16 cellular contexts compared by ENCODE assay signal in genomic region chr17:38918129-38918913, GRCh38. TPM values are rescaled to one million over a fixed set of nuclear protein-coding genes. Genes with fewer than 3 reads are reported as not detected.
DNase-seq lines count a peak whose midpoint lies in the region; ATAC-seq, FAIRE-seq and TF ChIP-seq lines count a peak whose summit lies in the region.
"Had no signal": no experiment of that assay in that cellular context is flagged by ENCODE, and none has a peak within 500 bp of the region (broad histone marks: within the 10 kb centered on the region; RNA-seq: fewer than 3 reads in every experiment).

No MANE protein-coding gene starts in this region.

- no peak overlapping the region for H3K27ac ChIP-seq in astrocyte (ENCODE audit: low read depth, low read length)
- no peak overlapping the region for H3K27ac ChIP-seq in mesenchymal stem cell (ENCODE audit: low read length, poor library complexity, severe bottlenecking)
- H3K27ac ChIP-seq: lower lobe of right lung had no signal

- H2BK120ac ChIP-seq in mesenchymal stem cell (ENCODE audit: low read depth, low read length), result no peak overlapping the region

- H3K36me3 ChIP-seq in astrocyte (ENCODE audit: insufficient read depth, low read length), result peaks cover 32% of the 10 kb centered on the region
- peaks cover 81 to 88% of the 10 kb centered on the region in 2 experiments for H3K36me3 ChIP-seq in mesenchymal stem cell (ENCODE audit: control insufficient read depth in 1 of 2, insufficient read depth in 2 of 2, low read depth in 1 of 2, low read length in 2 of 2)

- H3K18ac ChIP-seq in mesenchymal stem cell (ENCODE audit: low read depth in 1 of 2, low read length in 2 of 2), result no peak overlapping the region

- H3K27ac Mint-ChIP-seq in astrocyte (ENCODE audit: unreplicated experiment) (peak overlapping the region; percentile 59), type B pancreatic cell (peak overlapping the region; percentile 53)
- H3K27ac Mint-ChIP-seq: activated B cell treated with CpG ODN at 0.5 μM for 24 hours had no signal

- intact Hi-C loops in Right ventricle myocardium superior (cut with DNase I), result no loop called here
- intact Hi-C loops in cardiac septum (cut with DNase I), result no loop called here

- H4K20me1 ChIP-seq in astrocyte (ENCODE audit: insufficient read depth, low read length), result peaks cover 88% of the 10 kb centered on the region

- no peak for FAIRE-seq in astrocyte (lab: Jason Lieb, UNC)
- no peak for FAIRE-seq in RCC 7860 (lab: Jason Lieb, UNC)
- FAIRE-seq: endothelial cell of umbilical vein had no signal

- peaks cover 48% of the 10 kb centered on the region for H3K79me1 ChIP-seq in mesenchymal stem cell (replicated peaks; ENCODE audit: low read length, poor library complexity, severe bottlenecking)

- H3K9me3 Mint-ChIP-seq in astrocyte (ENCODE audit: unreplicated experiment), result peaks cover 2% of the 10 kb centered on the region
- no peaks in the 10 kb centered on the region for H3K9me3 Mint-ChIP-seq in type B pancreatic cell
- H3K9me3 Mint-ChIP-seq: activated B cell treated with CpG ODN at 0.5 μM for 24 hours had no signal

- 93% methylated on average over 37 of the region's 37 CpGs for WGBS in mesenchymal stem cell

- no peak overlapping the region for H2BK12ac ChIP-seq in mesenchymal stem cell (ENCODE audit: low read length in 2 of 2)

- peaks cover 12% of the 10 kb centered on the region for H3K79me2 ChIP-seq in astrocyte (ENCODE audit: insufficient read depth, low read length)

- H4K8ac ChIP-seq in mesenchymal stem cell (ENCODE audit: low read length), result no peak overlapping the region

- H3K27me3 Mint-ChIP-seq in astrocyte (ENCODE audit: low read depth, unreplicated experiment), result no peaks in the 10 kb centered on the region
- no peaks in the 10 kb centered on the region for H3K27me3 Mint-ChIP-seq in type B pancreatic cell
- H3K27me3 Mint-ChIP-seq: activated B cell treated with CpG ODN at 0.5 μM for 24 hours had no signal

- DNase-seq in Right ventricle myocardium superior, result peak; percentile 46
- no peak for DNase-seq in cardiac septum (ENCODE audit: low spot score)
- DNase-seq in astrocyte (ENCODE audit: low read depth), result no peak
- no peak for DNase-seq in mesenchymal stem cell
- DNase-seq in type B pancreatic cell (ENCODE audit: extremely low spot score, unreplicated experiment), result no peak
- no peak for DNase-seq in NCI-H2227 (lab: John Stamatoyannopoulos, UW; ENCODE audit: unreplicated experiment)
- no peak for DNase-seq in RCC 7860 (ENCODE audit: low spot score)
- no peak for DNase-seq in activated CD4-positive, alpha-beta T cell treated with anti-CD3 and anti-CD28 coated beads, Interleukin-2, amount 50 U/mL, for 1 hour
- DNase-seq: activated B cell treated with CpG ODN at 0.5 μM for 24 hours, lower lobe of right lung, NCI-H2107, SK-N-SH had no signal

- H3K23ac ChIP-seq in mesenchymal stem cell (ENCODE audit: low read length in 2 of 2), result no peak overlapping the region

- no peak overlapping the region for H2BK5ac ChIP-seq in mesenchymal stem cell (ENCODE audit: low read depth, low read length, poor library complexity, severe bottlenecking)

- no peak for ATAC-seq in Right ventricle myocardium superior (ENCODE audit: poor library complexity)
- ATAC-seq: lower lobe of right lung had no signal

- H3K27me3 ChIP-seq in astrocyte (ENCODE audit: insufficient read depth, low read length) (no peaks in the 10 kb centered on the region), mesenchymal stem cell (ENCODE audit: control insufficient read depth in 1 of 2, insufficient read depth in 1 of 2, low read length in 2 of 2) (no peaks in the 10 kb centered on the region)
- H3K27me3 ChIP-seq: cardiac muscle cell had no signal

- H2AFZ ChIP-seq in astrocyte (ENCODE audit: low read depth, low read length), result no peak overlapping the region
- no peak overlapping the region for H2AFZ ChIP-seq in mesenchymal stem cell (ENCODE audit: low read depth, low read length)

- peak overlapping the region; percentile 43 for H4K91ac ChIP-seq in mesenchymal stem cell (ENCODE audit: low read length)

- H3K4me1 ChIP-seq in astrocyte (ENCODE audit: insufficient read depth, low read length) (peaks cover 6% of the 10 kb centered on the region), mesenchymal stem cell (ENCODE audit: control insufficient read depth, insufficient read depth, low read depth, low read length) (peaks cover 18% of the 10 kb centered on the region)

- H2AK5ac ChIP-seq in mesenchymal stem cell (ENCODE audit: low read length, severe bottlenecking), result no peak overlapping the region

- H3K4me3 ChIP-seq in astrocyte (ENCODE audit: insufficient read depth, low read depth, low read length) (no peak overlapping the region), mesenchymal stem cell (ENCODE audit: insufficient read depth in 1 of 2, low read depth in 1 of 2, low read length in 2 of 2) (no peak overlapping the region)
- H3K4me3 ChIP-seq: cardiac muscle cell, lower lobe of right lung had no signal

- H3K9ac ChIP-seq in astrocyte (ENCODE audit: low read length) (no peak overlapping the region), mesenchymal stem cell (ENCODE audit: low read length) (no peak overlapping the region)
- H3K9ac ChIP-seq: SK-N-SH had no signal

- peaks cover 28% of the 10 kb centered on the region for H3K36me3 Mint-ChIP-seq in astrocyte (ENCODE audit: low read depth, unreplicated experiment)
- peaks cover 14% of the 10 kb centered on the region for H3K36me3 Mint-ChIP-seq in type B pancreatic cell

- no peak overlapping the region for H3K4ac ChIP-seq in mesenchymal stem cell (ENCODE audit: low read depth in 1 of 2, low read length in 2 of 2)

- H3K14ac ChIP-seq in mesenchymal stem cell (ENCODE audit: low read length in 2 of 2), result no peak overlapping the region

- no peak overlapping the region for H2BK15ac ChIP-seq in mesenchymal stem cell (ENCODE audit: low read depth, poor library complexity, severe bottlenecking)

- H3K4me1 Mint-ChIP-seq in astrocyte (ENCODE audit: low read depth, unreplicated experiment) (peaks cover 22% of the 10 kb centered on the region), type B pancreatic cell (ENCODE audit: unreplicated experiment) (peaks cover 10% of the 10 kb centered on the region)

- H3K4me2 ChIP-seq in astrocyte (ENCODE audit: low read length), result no peak overlapping the region
- no peak overlapping the region for H3K4me2 ChIP-seq in mesenchymal stem cell (ENCODE audit: low read length, poor library complexity, severe bottlenecking)
- H3K4me2 ChIP-seq: SK-N-SH had no signal

- peak overlapping the region; percentile 60 for H3K4me3 Mint-ChIP-seq in astrocyte (ENCODE audit: unreplicated experiment)
- H3K4me3 Mint-ChIP-seq in type B pancreatic cell, result no peak overlapping the region
- H3K4me3 Mint-ChIP-seq: activated B cell treated with CpG ODN at 0.5 μM for 24 hours had no signal

- H3K9me3 ChIP-seq in astrocyte (ENCODE audit: insufficient read depth, low read depth, low read length) (no peaks in the 10 kb centered on the region), mesenchymal stem cell (ENCODE audit: control insufficient read depth, low read length) (no peaks in the 10 kb centered on the region)
- H3K9me3 ChIP-seq: lower lobe of right lung, SK-N-SH had no signal

- TF ChIP-seq CTCF in astrocyte (IDR thresholded peaks at IDR 0.05; ENCODE audit: insufficient read depth, low read depth, low read length), result no peak
- no peak for TF ChIP-seq CTCF in type B pancreatic cell (conservative IDR thresholded peaks at IDR 0.05)

RNA-seq across cellular contexts. Expression of gene LASP1, which starts 48.5 kb away (rescaled TPM):
- 31.7 TPM for total RNA-seq in Right ventricle myocardium superior
- 25.3 TPM for total RNA-seq in cardiac septum
- 395 and 421 TPM in 2 replicates for total RNA-seq in astrocyte
- polyA plus RNA-seq in mesenchymal stem cell (2013, experiment 1 of 2), result 223 TPM
- 220 TPM for polyA plus RNA-seq in mesenchymal stem cell (2013, experiment 2 of 2)
- 159 and 210 TPM in 2 replicates for total RNA-seq in type B pancreatic cell (ENCODE audit: low replicate concordance)

RNA-seq across cellular contexts. Expression of gene FBXO47, which starts 48.9 kb away (rescaled TPM):
- not detected for total RNA-seq in Right ventricle myocardium superior
- not detected for total RNA-seq in cardiac septum
- not detected in 2 replicates for total RNA-seq in astrocyte
- polyA plus RNA-seq in mesenchymal stem cell (2013, experiment 1 of 2), result not detected
- not detected for polyA plus RNA-seq in mesenchymal stem cell (2013, experiment 2 of 2)
- total RNA-seq in type B pancreatic cell (ENCODE audit: low replicate concordance), result not detected in 2 replicates
- total RNA-seq: activated B cell treated with CpG ODN at 0.5 μM for 24 hours, cardiac muscle cell, endothelial cell of umbilical vein, LHCN-M2, lower lobe of right lung, omental fat pad had no signal
- polyA plus RNA-seq: cardiac muscle cell, endothelial cell of umbilical vein, SK-N-SH had no signal
